ENCODE assay signal across 8 cellular contexts in genomic region chr14:50060871-50061663, GRCh38. TPM values are rescaled to one million over a fixed set of nuclear protein-coding genes. Genes with fewer than 3 reads are reported as not detected.
A peak's percentile ranks its signal among the peaks of the same experiment; 100 is the strongest.
DNase-seq lines count a peak whose midpoint lies in the region; ATAC-seq lines count a peak whose summit lies in the region.

No MANE protein-coding gene starts in this region.

- no peak for ATAC-seq in HG02970 (IDR thresholded peaks at IDR 0.05; ENCODE audit: low FRiP score, unreplicated experiment)

- peaks cover 5 to 52% (median 35%) of the 10 kb centered on the region in 5 donors for H3K4me1 ChIP-seq in subcutaneous abdominal adipose tissue (ENCODE audit: control insufficient read depth in 5 of 5, insufficient read depth in 5 of 5, low read length in 5 of 5)

- no peaks in the 10 kb centered on the region for H3K27me3 ChIP-seq in subcutaneous abdominal adipose tissue (ENCODE audit: control insufficient read depth in 5 of 5, insufficient read depth in 4 of 5, low read length in 5 of 5)

- peak overlapping the region in 3 of 5 donors; percentile 29 to 50 (median 40) for H3K9ac ChIP-seq in subcutaneous abdominal adipose tissue (ENCODE audit: low read length in 5 of 5)

- no peaks in the 10 kb centered on the region for H3K36me3 ChIP-seq in subcutaneous abdominal adipose tissue (ENCODE audit: control insufficient read depth in 5 of 5, insufficient read depth in 5 of 5, low read length in 5 of 5)

- H3K27ac ChIP-seq in subcutaneous abdominal adipose tissue (ENCODE audit: low read depth, low read length) = peak overlapping the region; percentile 79

- peak; percentile 65 for DNase-seq in stimulated activated CD4-positive, alpha-beta T cell treated with anti-CD3 and anti-CD28 coated beads, Interleukin-15, amount 100 ng/mL, for 24 hours
- DNase-seq in stimulated activated CD4-positive, alpha-beta T cell treated with anti-CD3 and anti-CD28 coated beads, Interleukin-12 subunit alpha, Interleukin-12 subunit beta, amount 100 ng/mL, for 4 hours = no peak
- DNase-seq in Kasumi-1 (lab: John Stamatoyannopoulos, UW) = peak; percentile 94 to 96
- DNase-seq in UCSD-AML1 (lab: John Stamatoyannopoulos, UW; ENCODE audit: unreplicated experiment) = peak; percentile 76
- DNase-seq in dermis microvascular lymphatic vessel endothelial cell (ENCODE audit: low read depth in 2 of 2) = peak; percentile 54 to 84
- peak; percentile 61 for DNase-seq in medulla oblongata (ENCODE audit: extremely low spot score)

- no peaks in the 10 kb centered on the region for H3K9me3 ChIP-seq in subcutaneous abdominal adipose tissue (ENCODE audit: control insufficient read depth in 5 of 5, low read length in 5 of 5)

- H3K4me3 ChIP-seq in subcutaneous abdominal adipose tissue (ENCODE audit: low read depth in 1 of 5, low read length in 5 of 5) = peak overlapping the region in 3 of 5 donors; percentile 8 to 45 (median 13)

RNA-seq across cellular contexts. Expression of gene VCPKMT, which starts 55.3 kb away (rescaled TPM):
- total RNA-seq in dermis microvascular lymphatic vessel endothelial cell = 1.9 and 2.8 TPM in 2 replicates
